In the genomic region with DNA sequence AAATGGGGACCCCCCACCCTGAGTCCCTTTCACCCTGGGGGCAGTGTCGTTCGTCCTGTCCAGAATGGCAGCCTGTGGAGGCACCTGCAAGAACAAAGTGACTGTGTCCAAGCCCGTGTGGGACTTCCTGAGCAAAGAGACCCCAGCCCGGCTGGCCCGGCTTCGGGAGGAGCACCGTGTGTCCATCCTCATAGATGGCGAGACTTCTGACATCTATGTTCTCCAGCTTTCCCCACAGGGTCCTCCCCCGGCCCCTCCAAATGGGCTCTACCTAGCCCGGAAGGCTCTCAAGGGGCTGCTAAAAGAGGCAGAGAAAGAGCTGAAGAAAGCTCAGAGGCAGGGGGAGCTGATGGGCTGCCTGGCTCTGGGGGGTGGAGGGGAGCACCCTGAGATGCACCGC, we compare ENCODE assay signal across 10 cellular contexts. TPM values are rescaled to one million over a fixed set of nuclear protein-coding genes. Genes with fewer than 3 reads are reported as not detected.
"Had no signal": no experiment of that assay in that cellular context is flagged by ENCODE, and none has a peak within 500 bp of the region (broad histone marks: within the 10 kb centered on the region; RNA-seq: fewer than 3 reads in every experiment).

No MANE protein-coding gene starts in this region.

- H3K9me3 Mint-ChIP-seq: activated CD4-positive, alpha-beta memory T cell treated with anti-CD3 and anti-CD28 coated beads for 36 hours had no signal

- H3K4me3 Mint-ChIP-seq: activated CD4-positive, alpha-beta memory T cell treated with anti-CD3 and anti-CD28 coated beads for 36 hours had no signal

- H3K27ac ChIP-seq: cardiac muscle cell, parathyroid adenoma, skin epidermis had no signal

- H3K36me3 ChIP-seq: cardiac muscle cell had no signal

- H3K4me3 ChIP-seq: cardiac muscle cell, skin epidermis had no signal

- ATAC-seq: left ventricle myocardium superior had no signal

- DNase-seq: activated CD4-positive, alpha-beta memory T cell treated with anti-CD3 and anti-CD28 coated beads for 36 hours; activated T-cell treated with anti-CD3 and anti-CD28 coated beads, Interleukin-2, amount 50 U/mL, for 48 hours; kidney; left ventricle myocardium superior; mesendoderm; retina; trophoblast cell had no signal

- H3K27ac Mint-ChIP-seq: activated CD4-positive, alpha-beta memory T cell treated with anti-CD3 and anti-CD28 coated beads for 36 hours had no signal

RNA-seq across cellular contexts. Expression of gene B4GALNT1, which starts 26.2 kb away (rescaled TPM):
- total RNA-seq: cardiac muscle cell had no signal
